In the genomic region with DNA sequence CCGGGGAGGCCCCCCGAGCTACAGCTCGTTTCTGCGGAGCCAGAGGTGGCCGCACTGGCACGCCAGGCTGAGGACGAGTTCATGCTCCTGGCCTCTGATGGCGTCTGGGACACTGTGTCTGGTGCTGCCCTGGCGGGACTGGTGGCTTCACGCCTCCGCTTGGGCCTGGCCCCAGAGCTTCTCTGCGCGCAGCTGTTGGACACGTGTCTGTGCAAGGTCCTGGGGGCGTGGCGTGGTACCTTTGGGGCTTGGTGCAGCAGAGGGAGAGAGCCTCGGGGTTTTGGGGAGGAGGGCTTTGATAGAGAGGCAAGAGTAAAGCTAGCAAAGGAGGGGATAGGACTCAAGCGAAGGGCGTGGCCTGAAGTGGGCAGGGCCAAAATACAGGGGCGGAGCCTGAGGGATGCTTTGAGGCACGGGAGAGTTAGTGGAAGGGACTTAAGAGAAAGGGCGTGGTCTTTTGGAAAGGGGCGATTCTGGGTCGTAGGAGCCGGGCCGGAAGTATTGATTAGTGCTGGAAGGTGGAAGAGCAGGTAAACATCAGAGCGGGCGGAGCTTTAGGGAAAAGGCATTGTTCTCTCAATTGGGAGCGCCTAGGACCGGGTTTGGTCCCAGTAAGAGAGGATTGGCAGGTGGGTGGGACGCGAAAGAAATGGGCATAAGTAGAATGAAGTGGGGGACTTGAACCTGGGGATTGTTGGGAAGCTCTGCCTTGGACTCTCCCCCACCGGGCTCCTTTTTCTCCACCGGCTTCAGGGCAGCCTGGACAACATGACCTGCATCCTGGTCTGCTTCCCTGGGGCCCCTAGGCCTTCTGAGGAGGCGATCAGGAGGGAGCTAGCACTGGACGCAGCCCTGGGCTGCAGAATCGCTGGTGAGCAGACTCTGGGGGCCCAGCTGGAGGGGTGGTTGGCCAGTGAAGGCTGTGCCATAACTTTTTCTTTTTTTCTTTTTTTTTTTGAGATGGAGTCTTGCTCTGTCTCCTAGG, we compare ENCODE assay signal across 6 cellular contexts. TPM values are rescaled to one million over a fixed set of nuclear protein-coding genes. Genes with fewer than 3 reads are reported as not detected.
DNase-seq lines count a peak whose midpoint lies in the region; ATAC-seq and TF ChIP-seq lines count a peak whose summit lies in the region.

No MANE protein-coding gene starts in this region.

- TF ChIP-seq CTCF in 22Rv1 (IDR thresholded peaks at IDR 0.05) (no peak), mucosa of descending colon (IDR thresholded peaks at IDR 0.05) (no peak)

- intact Hi-C loops in mucosa of descending colon (cut with DNase I, micrococcal nuclease), result no loop called here

- H3K36me3 Mint-ChIP-seq in activated naive CD4-positive, alpha-beta T cell treated with anti-CD3 and anti-CD28 coated beads, Interleukin-2, amount 50 U/mL, for 24 hours, result peaks cover 2% of the 10 kb centered on the region

- no peaks in the 10 kb centered on the region for H3K36me3 ChIP-seq in mucosa of descending colon (ENCODE audit: low read depth)

- peaks cover 29% of the 10 kb centered on the region for H3K4me1 ChIP-seq in mucosa of descending colon (ENCODE audit: low read depth)

- H3K27ac Mint-ChIP-seq in activated naive CD4-positive, alpha-beta T cell treated with anti-CD3 and anti-CD28 coated beads, Interleukin-2, amount 50 U/mL, for 24 hours, result peak overlapping the region; percentile 56

- peaks cover 6% of the 10 kb centered on the region for H3K27me3 Mint-ChIP-seq in activated naive CD4-positive, alpha-beta T cell treated with anti-CD3 and anti-CD28 coated beads, Interleukin-2, amount 50 U/mL, for 24 hours

- ATAC-seq in mucosa of descending colon (peak; percentile 42), HG03025 (IDR thresholded peaks at IDR 0.05; ENCODE audit: low FRiP score, unreplicated experiment) (no peak)

- H3K27ac ChIP-seq in 22Rv1, result peak overlapping the region; percentile 55

- no peak overlapping the region for H3K4me3 ChIP-seq in mucosa of descending colon

- H3K4me3 Mint-ChIP-seq in activated naive CD4-positive, alpha-beta T cell treated with anti-CD3 and anti-CD28 coated beads, Interleukin-2, amount 50 U/mL, for 24 hours, result peak overlapping the region; percentile 17

- no peaks in the 10 kb centered on the region for H3K9me3 ChIP-seq in mucosa of descending colon

- DNase-seq in MV-4-11 (lab: John Stamatoyannopoulos, UW), result peak; percentile 23
- peak; percentile 73 to 85 (median 74) for DNase-seq in mucosa of descending colon
- DNase-seq in medulla oblongata (ENCODE audit: extremely low spot score), result no peak

- H3K9me3 Mint-ChIP-seq in activated naive CD4-positive, alpha-beta T cell treated with anti-CD3 and anti-CD28 coated beads, Interleukin-2, amount 50 U/mL, for 24 hours, result no peaks in the 10 kb centered on the region

- H3K4me1 Mint-ChIP-seq in activated naive CD4-positive, alpha-beta T cell treated with anti-CD3 and anti-CD28 coated beads, Interleukin-2, amount 50 U/mL, for 24 hours, result peaks cover 40% of the 10 kb centered on the region

RNA-seq across cellular contexts. Expression of gene PPM1N, which starts 1.2 kb away (rescaled TPM):
- 1 to 10 TPM in 1 of 3 donors, under 1 TPM in 2; 0.43 to 1.3 (median 0.87) TPM for total RNA-seq in mucosa of descending colon

RNA-seq across cellular contexts. Expression of gene RTN2, which starts 2.6 kb away (rescaled TPM):
- 10 to 100 TPM in 1 of 3 donors, 1 to 10 TPM in 2; 3.1 to 18.2 (median 6.2) TPM for total RNA-seq in mucosa of descending colon

RNA-seq across cellular contexts. Expression of gene VASP, which starts 7.8 kb away (rescaled TPM):
- 100 to 1,000 TPM; 190 to 252 (median 235) TPM for total RNA-seq in mucosa of descending colon

RNA-seq across cellular contexts. Expression of gene FOSB, which starts 31.7 kb away (rescaled TPM):
- 10 to 100 TPM in 1 of 3 donors, 1 to 10 TPM in 1, under 1 TPM in 1; 0.58 to 10.3 (median 1.6) TPM for total RNA-seq in mucosa of descending colon
